In the genomic region with DNA sequence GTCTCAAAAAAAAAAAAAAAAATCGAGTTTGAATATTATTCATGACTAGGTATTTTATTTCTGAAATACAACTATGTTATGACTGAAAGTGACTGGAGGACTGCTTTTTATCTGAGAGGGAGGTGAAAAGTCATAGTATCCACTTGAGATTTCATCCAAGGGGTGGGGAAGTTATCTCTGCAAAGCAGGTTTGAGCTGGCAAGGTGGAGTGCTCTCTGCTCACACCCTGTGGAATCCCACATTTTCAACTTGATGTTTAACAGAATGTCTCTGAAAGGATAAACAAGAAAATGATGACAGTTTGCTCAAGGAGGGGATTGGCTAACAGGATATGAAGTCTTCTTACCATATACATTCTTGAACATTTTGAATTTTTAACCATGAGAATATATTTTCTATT, we compare ENCODE assay signal across 1 cellular context.
TF ChIP-seq lines count a peak whose summit lies in the region.

No MANE protein-coding gene starts in this region.

TF ChIP-seq in K562, 482 proteins besides CTCF, POLR2A, EP300 and RAD21 (continued from another document):
- TF ChIP-seq ZNF316 (IDR thresholded peaks at IDR 0.05) = no peak
- TF ChIP-seq RCOR1 (IDR thresholded peaks at IDR 0.05; ENCODE audit: borderline replicate concordance in 1 of 2, low read depth in 2 of 2, low read length in 2 of 2) = peak in 1 of 2 experiments; percentile 76; a peak in 1 of 4 replicates
- peak; percentile 51; the same call in 1 of the 2 replicates for TF ChIP-seq NCOR1 (IDR thresholded peaks at IDR 0.05)
- 0 out of 4 replicates have a peak, but pooled peaks have one; percentile 10 to 27 for TF ChIP-seq KDM1A (IDR thresholded peaks at IDR 0.05)
- no peak for TF ChIP-seq ERF (CRISPR knock-in tag; IDR thresholded peaks at IDR 0.05)
- TF ChIP-seq KLF16 (IDR thresholded peaks at IDR 0.05) = peak; percentile 54; the same call in 1 of the 2 replicates
- no peak for TF ChIP-seq TARDBP (IDR thresholded peaks at IDR 0.05)
- TF ChIP-seq SMAD2 (IDR thresholded peaks at IDR 0.05; ENCODE audit: low read depth, low read length) = no peak
- TF ChIP-seq SMARCB1 (IDR thresholded peaks at IDR 0.05; ENCODE audit: insufficient read length, low read depth) = no peak
- no peak for TF ChIP-seq BHLHE40 (IDR thresholded peaks at IDR 0.05; ENCODE audit: low read length)
- 0 out of 2 replicates have a peak, but pooled peaks have one; percentile 21 for TF ChIP-seq ZEB2 (IDR thresholded peaks at IDR 0.05)
- 0 out of 4 replicates have a peak, but pooled peaks of 1 of the 2 experiments have one; percentile 15 for TF ChIP-seq HDAC1 (IDR thresholded peaks at IDR 0.05)
- no peak for TF ChIP-seq ZBED1 (IDR thresholded peaks at IDR 0.05)
- no peak for TF ChIP-seq RUNX1 (IDR thresholded peaks at IDR 0.05; ENCODE audit: low read depth)
- TF ChIP-seq POLR2AphosphoS5 (IDR thresholded peaks at IDR 0.05; ENCODE audit: control insufficient read depth, insufficient read depth, low read depth, low read length) = 0 out of 2 replicates have a peak, but pooled peaks have one; percentile 29
- no peak for TF ChIP-seq ZBTB8A (IDR thresholded peaks at IDR 0.05; ENCODE audit: partially characterized antibody)
- TF ChIP-seq TCF3 (CRISPR knock-in tag; IDR thresholded peaks at IDR 0.05) = peak; percentile 78
- 0 out of 4 replicates have a peak, but pooled peaks of 1 of the 2 experiments have one; percentile 28 for TF ChIP-seq FOXK2 (conservative IDR thresholded peaks at IDR 0.05 in 1 of 2, IDR thresholded peaks at IDR 0.05 in 1 of 2; ENCODE audit: low read depth in 2 of 2)
- TF ChIP-seq HNRNPH1 (optimal IDR thresholded peaks at IDR 0.05; ENCODE audit: low read depth, low read length) = no peak
- TF ChIP-seq TEAD4 (IDR thresholded peaks at IDR 0.05; ENCODE audit: low read length) = peak; percentile 79
- TF ChIP-seq TEAD4 (CRISPR knock-in tag; IDR thresholded peaks at IDR 0.05; ENCODE audit: borderline replicate concordance) = no peak
- TF ChIP-seq, protein P1, sequence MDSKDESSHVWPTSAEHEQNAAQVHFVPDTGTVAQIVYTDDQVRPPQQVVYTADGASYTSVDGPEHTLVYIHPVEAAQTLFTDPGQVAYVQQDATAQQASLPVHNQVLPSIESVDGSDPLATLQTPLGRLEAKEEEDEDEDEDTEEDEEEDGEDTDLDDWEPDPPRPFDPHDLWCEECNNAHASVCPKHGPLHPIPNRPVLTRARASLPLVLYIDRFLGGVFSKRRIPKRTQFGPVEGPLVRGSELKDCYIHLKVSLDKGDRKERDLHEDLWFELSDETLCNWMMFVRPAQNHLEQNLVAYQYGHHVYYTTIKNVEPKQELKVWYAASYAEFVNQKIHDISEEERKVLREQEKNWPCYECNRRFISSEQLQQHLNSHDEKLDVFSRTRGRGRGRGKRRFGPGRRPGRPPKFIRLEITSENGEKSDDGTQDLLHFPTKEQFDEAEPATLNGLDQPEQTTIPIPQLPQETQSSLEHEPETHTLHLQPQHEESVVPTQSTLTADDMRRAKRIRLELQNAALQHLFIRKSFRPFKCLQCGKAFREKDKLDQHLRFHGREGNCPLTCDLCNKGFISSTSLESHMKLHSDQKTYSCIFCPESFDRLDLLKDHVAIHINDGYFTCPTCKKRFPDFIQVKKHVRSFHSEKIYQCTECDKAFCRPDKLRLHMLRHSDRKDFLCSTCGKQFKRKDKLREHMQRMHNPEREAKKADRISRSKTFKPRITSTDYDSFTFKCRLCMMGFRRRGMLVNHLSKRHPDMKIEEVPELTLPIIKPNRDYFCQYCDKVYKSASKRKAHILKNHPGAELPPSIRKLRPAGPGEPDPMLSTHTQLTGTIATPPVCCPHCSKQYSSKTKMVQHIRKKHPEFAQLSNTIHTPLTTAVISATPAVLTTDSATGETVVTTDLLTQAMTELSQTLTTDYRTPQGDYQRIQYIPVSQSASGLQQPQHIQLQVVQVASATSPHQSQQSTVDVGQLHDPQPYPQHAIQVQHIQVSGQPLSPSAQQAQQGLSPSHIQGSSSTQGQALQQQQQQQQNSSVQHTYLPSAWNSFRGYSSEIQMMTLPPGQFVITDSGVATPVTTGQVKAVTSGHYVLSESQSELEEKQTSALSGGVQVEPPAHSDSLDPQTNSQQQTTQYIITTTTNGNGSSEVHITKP (IDR thresholded peaks at IDR 0.05; ENCODE audit: partially characterized antibody) = peak; percentile 7
- peak; percentile 66 for TF ChIP-seq CBFA2T2 (conservative IDR thresholded peaks at IDR 0.05)
- TF ChIP-seq GATAD2B (IDR thresholded peaks at IDR 0.05; ENCODE audit: borderline replicate concordance) = no peak
- TF ChIP-seq, protein P2, sequence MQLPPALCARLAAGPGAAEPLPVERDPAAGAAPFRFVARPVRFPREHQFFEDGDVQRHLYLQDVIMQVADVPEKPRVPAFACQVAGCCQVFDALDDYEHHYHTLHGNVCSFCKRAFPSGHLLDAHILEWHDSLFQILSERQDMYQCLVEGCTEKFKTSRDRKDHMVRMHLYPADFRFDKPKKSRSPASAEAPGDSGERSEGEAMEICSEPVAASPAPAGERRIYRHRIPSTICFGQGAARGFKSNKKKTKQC (CRISPR knock-in tag; IDR thresholded peaks at IDR 0.05) = no peak
- 0 out of 2 replicates have a peak, but pooled peaks have one; percentile 12 for TF ChIP-seq NFIC (IDR thresholded peaks at IDR 0.05)
- TF ChIP-seq, protein P3, sequence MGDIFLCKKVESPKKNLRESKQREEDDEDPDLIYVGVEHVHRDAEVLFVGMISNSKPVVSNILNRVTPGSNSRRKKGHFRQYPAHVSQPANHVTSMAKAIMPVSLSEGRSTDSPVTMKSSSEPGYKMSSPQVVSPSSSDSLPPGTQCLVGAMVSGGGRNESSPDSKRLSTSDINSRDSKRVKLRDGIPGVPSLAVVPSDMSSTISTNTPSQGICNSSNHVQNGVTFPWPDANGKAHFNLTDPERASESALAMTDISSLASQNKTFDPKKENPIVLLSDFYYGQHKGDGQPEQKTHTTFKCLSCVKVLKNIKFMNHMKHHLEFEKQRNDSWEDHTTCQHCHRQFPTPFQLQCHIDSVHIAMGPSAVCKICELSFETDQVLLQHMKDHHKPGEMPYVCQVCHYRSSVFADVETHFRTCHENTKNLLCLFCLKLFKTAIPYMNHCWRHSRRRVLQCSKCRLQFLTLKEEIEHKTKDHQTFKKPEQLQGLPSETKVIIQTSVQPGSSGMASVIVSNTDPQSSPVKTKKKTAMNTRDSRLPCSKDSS (IDR thresholded peaks at IDR 0.05; ENCODE audit: low read depth, partially characterized antibody) = no peak
- peak; percentile 73 for TF ChIP-seq TAL1 (IDR thresholded peaks at IDR 0.05)
- TF ChIP-seq CBFA2T3 (IDR thresholded peaks at IDR 0.05) = peak; percentile 80
- TF ChIP-seq MTA2 (IDR thresholded peaks at IDR 0.05; ENCODE audit: low read depth) = peak; percentile 55; the same call in 1 of the 2 replicates
- TF ChIP-seq DNMT1 (IDR thresholded peaks at IDR 0.05) = no peak
- TF ChIP-seq SRF (CRISPR knock-in tag; IDR thresholded peaks at IDR 0.05) = no peak
- peak; percentile 52; the same call in 1 of the 2 replicates for TF ChIP-seq SMARCA4 (IDR thresholded peaks at IDR 0.05)
- 0 out of 4 replicates have a peak, but pooled peaks of 1 of the 2 experiments have one; percentile 17 for TF ChIP-seq TRIM24 (IDR thresholded peaks at IDR 0.05)
- TF ChIP-seq, protein P4, sequence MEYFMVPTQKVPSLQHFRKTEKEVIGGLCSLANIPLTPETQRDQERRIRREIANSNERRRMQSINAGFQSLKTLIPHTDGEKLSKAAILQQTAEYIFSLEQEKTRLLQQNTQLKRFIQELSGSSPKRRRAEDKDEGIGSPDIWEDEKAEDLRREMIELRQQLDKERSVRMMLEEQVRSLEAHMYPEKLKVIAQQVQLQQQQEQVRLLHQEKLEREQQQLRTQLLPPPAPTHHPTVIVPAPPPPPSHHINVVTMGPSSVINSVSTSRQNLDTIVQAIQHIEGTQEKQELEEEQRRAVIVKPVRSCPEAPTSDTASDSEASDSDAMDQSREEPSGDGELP (CRISPR knock-in tag; IDR thresholded peaks at IDR 0.05; ENCODE audit: borderline replicate concordance) = no peak
